ENCODE assay signal across 14 cellular contexts in the genomic region with DNA sequence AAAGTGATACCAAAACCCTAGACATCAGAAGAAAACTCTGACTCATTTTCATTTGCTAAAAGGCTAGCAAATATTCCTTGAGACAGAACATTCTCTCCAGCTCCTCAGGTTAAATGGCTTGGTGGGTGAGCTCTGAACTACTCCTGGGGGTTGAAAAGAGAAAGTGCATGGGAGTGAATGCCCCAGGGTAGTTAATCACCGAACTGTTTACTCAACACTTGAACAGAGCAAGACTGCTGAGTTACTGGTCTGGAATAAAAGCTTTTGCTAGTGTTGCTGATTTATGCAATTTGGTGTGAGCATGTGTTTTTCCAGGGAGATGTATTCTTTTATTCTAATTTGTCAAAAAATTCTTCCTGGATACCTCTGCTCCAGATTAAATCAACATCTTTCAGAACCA.
DNase-seq lines count a peak whose midpoint lies in the region; ATAC-seq and TF ChIP-seq lines count a peak whose summit lies in the region.
"Had no signal": no experiment of that assay in that cellular context is flagged by ENCODE, and none has a peak within 500 bp of the region (broad histone marks: within the 10 kb centered on the region; RNA-seq: fewer than 3 reads in every experiment).

No MANE protein-coding gene starts in this region.

- in situ Hi-C loops in Caki2 (cut with HindIII; ENCODE audit: low pct_unique_long_range_greater_than_20kb, low sequenced_read_pairs) = no loop called here

- no peaks in the 10 kb centered on the region for H3K27me3 Mint-ChIP-seq in stimulated activated naive CD8-positive, alpha-beta T cell treated with anti-CD3 and anti-CD28 coated beads, Interleukin-15, amount 100 ng/mL, for 72 hours
- H3K27me3 Mint-ChIP-seq: effector memory CD8-positive, alpha-beta T cell; stimulated activated memory B cell treated with anti-CD40 and anti-IgM and Interleukin-4, amounts not matched to agents 10 μg/mL and 1 μg/mL and 100 μg/mL, for 72 hours had no signal

- peak; percentile 5 for DNase-seq in Caki2 (ENCODE audit: low read depth)
- DNase-seq in NCI-H128 (lab: John Stamatoyannopoulos, UW; ENCODE audit: unreplicated experiment) = peak; percentile 59
- DNase-seq in RWPE2 (ENCODE audit: low spot score) = no peak
- DNase-seq in kidney epithelial cell (ENCODE audit: low read depth) = peak; percentile 54
- DNase-seq in stimulated activated naive CD8-positive, alpha-beta T cell treated with anti-CD3 and anti-CD28 coated beads, Interleukin-15, amount 100 ng/mL, for 72 hours = no peak
- no peak for DNase-seq in stimulated activated CD4-positive, alpha-beta T cell treated with anti-CD3 and anti-CD28 coated beads, Interleukin-1b, Interleukin-23, amount 100 ng/mL, for 48 hours
- no peak for DNase-seq in OCI-M2 (lab: John Stamatoyannopoulos, UW; ENCODE audit: unreplicated experiment)
- DNase-seq: amygdala; effector memory CD8-positive, alpha-beta T cell; GDM1; GM23248; nucleus accumbens had no signal

- H3K27me3 ChIP-seq in RWPE2 (ENCODE audit: insufficient read depth, poor library complexity, severe bottlenecking) = no peaks in the 10 kb centered on the region
- no peaks in the 10 kb centered on the region for H3K27me3 ChIP-seq in kidney epithelial cell (ENCODE audit: control insufficient read depth, insufficient read depth, low read length)
- H3K27me3 ChIP-seq in gastroesophageal sphincter = no peaks in the 10 kb centered on the region

- H3K36me3 ChIP-seq in RWPE2 (ENCODE audit: low read depth) = no peaks in the 10 kb centered on the region
- H3K36me3 ChIP-seq in kidney epithelial cell (ENCODE audit: control insufficient read depth, insufficient read depth, low read length) = no peaks in the 10 kb centered on the region
- H3K36me3 ChIP-seq in gastroesophageal sphincter = no peaks in the 10 kb centered on the region

- H3K4me1 Mint-ChIP-seq in stimulated activated naive CD8-positive, alpha-beta T cell treated with anti-CD3 and anti-CD28 coated beads, Interleukin-15, amount 100 ng/mL, for 72 hours = no peaks in the 10 kb centered on the region
- H3K4me1 Mint-ChIP-seq: stimulated activated memory B cell treated with anti-CD40 and anti-IgM and Interleukin-4, amounts not matched to agents 10 μg/mL and 1 μg/mL and 100 μg/mL, for 72 hours had no signal

- no peaks in the 10 kb centered on the region for H3K9me3 ChIP-seq in RWPE2 (ENCODE audit: severe bottlenecking)
- no peaks in the 10 kb centered on the region for H3K9me3 ChIP-seq in gastroesophageal sphincter

- peaks cover 21 to 28% of the 10 kb centered on the region in 2 donors for H3K9me3 Mint-ChIP-seq in stimulated activated naive CD8-positive, alpha-beta T cell treated with anti-CD3 and anti-CD28 coated beads, Interleukin-15, amount 100 ng/mL, for 72 hours
- H3K9me3 Mint-ChIP-seq: stimulated activated memory B cell treated with anti-CD40 and anti-IgM and Interleukin-4, amounts not matched to agents 10 μg/mL and 1 μg/mL and 100 μg/mL, for 72 hours had no signal

- H3K27ac Mint-ChIP-seq in stimulated activated naive CD8-positive, alpha-beta T cell treated with anti-CD3 and anti-CD28 coated beads, Interleukin-15, amount 100 ng/mL, for 72 hours = no peak overlapping the region
- H3K27ac Mint-ChIP-seq: effector memory CD8-positive, alpha-beta T cell; stimulated activated memory B cell treated with anti-CD40 and anti-IgM and Interleukin-4, amounts not matched to agents 10 μg/mL and 1 μg/mL and 100 μg/mL, for 72 hours had no signal

- H3K4me1 ChIP-seq in RWPE2 (ENCODE audit: insufficient read depth, poor library complexity, severe bottlenecking) (peaks cover 9% of the 10 kb centered on the region), gastroesophageal sphincter (no peaks in the 10 kb centered on the region)

- H3K4me3 Mint-ChIP-seq in stimulated activated naive CD8-positive, alpha-beta T cell treated with anti-CD3 and anti-CD28 coated beads, Interleukin-15, amount 100 ng/mL, for 72 hours = no peak overlapping the region
- H3K4me3 Mint-ChIP-seq: effector memory CD8-positive, alpha-beta T cell; stimulated activated memory B cell treated with anti-CD40 and anti-IgM and Interleukin-4, amounts not matched to agents 10 μg/mL and 1 μg/mL and 100 μg/mL, for 72 hours had no signal

- TF ChIP-seq POLR2A in gastroesophageal sphincter (IDR thresholded peaks at IDR 0.05) = no peak

- WGBS in gastroesophageal sphincter (ENCODE audit: low coverage in 1 of 2), 2 donors = 56 to 80% methylated on average over 1 of the region's 1 CpG

- H3K4me3 ChIP-seq in RWPE2 (ENCODE audit: severe bottlenecking) (no peak overlapping the region), kidney epithelial cell (ENCODE audit: low read depth, low read length) (no peak overlapping the region), gastroesophageal sphincter (no peak overlapping the region)
- H3K4me3 ChIP-seq: GM23248 had no signal

- no peak for TF ChIP-seq EP300 in gastroesophageal sphincter (IDR thresholded peaks at IDR 0.05)

- peak; percentile 100 for ATAC-seq in RWPE2 (ENCODE audit: low read depth)
- ATAC-seq in stimulated activated naive CD8-positive, alpha-beta T cell treated with anti-CD3 and anti-CD28 coated beads, Interleukin-15, amount 100 ng/mL, for 72 hours = no peak
- ATAC-seq in gastroesophageal sphincter = no peak
- ATAC-seq: effector memory CD8-positive, alpha-beta T cell; stimulated activated memory B cell treated with anti-CD40 and anti-IgM and Interleukin-4, amounts not matched to agents 10 μg/mL and 1 μg/mL and 100 μg/mL, for 72 hours had no signal

- TF ChIP-seq CTCF in RWPE2 (IDR thresholded peaks at IDR 0.05; ENCODE audit: poor library complexity, severe bottlenecking) (no peak), kidney epithelial cell (IDR thresholded peaks at IDR 0.05; ENCODE audit: insufficient read depth, low read length, poor library complexity, severe bottlenecking) (no peak), gastroesophageal sphincter (IDR thresholded peaks at IDR 0.05) (no peak)

- H3K27ac ChIP-seq in RWPE2 (ENCODE audit: poor library complexity, severe bottlenecking) (peak overlapping the region; percentile 20), gastroesophageal sphincter (no peak overlapping the region)
- H3K27ac ChIP-seq: GM23248 had no signal

Comparison
In these comparisons a context has a peak if more than half of its experiments do, and no peak if none do; other contexts are left out.
1. DNase-seq: peak in Caki2 (single experiment), NCI-H128 (single experiment) and kidney epithelial cell (single experiment); none in RWPE2 (single experiment), stimulated activated naive CD8-positive, alpha-beta T cell treated with anti-CD3 and anti-CD28 coated beads, Interleukin-15, amount 100 ng/mL, for 72 hours (0 of 2), stimulated activated CD4-positive, alpha-beta T cell treated with anti-CD3 and anti-CD28 coated beads, Interleukin-1b, Interleukin-23, amount 100 ng/mL, for 48 hours (single experiment) and OCI-M2 (single experiment).